11 cellular contexts compared by ENCODE assay signal in genomic region chr16:11205754-11206459, GRCh38. TPM values are rescaled to one million over a fixed set of nuclear protein-coding genes. Genes with fewer than 3 reads are reported as not detected.
DNase-seq lines count a peak whose midpoint lies in the region; ATAC-seq and TF ChIP-seq lines count a peak whose summit lies in the region.
"Had no signal": no experiment of that assay in that cellular context is flagged by ENCODE, and none has a peak within 500 bp of the region (broad histone marks: within the 10 kb centered on the region; RNA-seq: fewer than 3 reads in every experiment).

No MANE protein-coding gene starts in this region.

- WGBS in thymus: 78% methylated on average over 11 of the region's 11 CpGs
- 71% methylated on average over 6 of the region's 11 CpGs for WGBS in esophagus muscularis mucosa

- H4K20me1 ChIP-seq in fibroblast of lung (ENCODE audit: control insufficient read depth, extremely low read depth, insufficient read depth, low read length): no peaks in the 10 kb centered on the region

- no peaks in the 10 kb centered on the region for H3K79me2 ChIP-seq in fibroblast of lung (ENCODE audit: control insufficient read depth, insufficient read depth, low read length)
- H3K79me2 ChIP-seq: parathyroid adenoma had no signal

- H3K27ac ChIP-seq in fibroblast of lung (ENCODE audit: insufficient read depth, low read length) (no peak overlapping the region), thymus (ENCODE audit: low read depth) (peak overlapping the region; percentile 36), esophagus muscularis mucosa (replicated peaks in 1 of 4) (no peak overlapping the region)
- H3K27ac ChIP-seq: parathyroid adenoma had no signal

- H3K4me1 ChIP-seq in fibroblast of lung (ENCODE audit: control insufficient read depth, extremely low read depth, insufficient read depth, low read length): peaks cover 23% of the 10 kb centered on the region
- H3K4me1 ChIP-seq in thymus (ENCODE audit: control insufficient read depth, insufficient read depth, low read length): no peaks in the 10 kb centered on the region
- H3K4me1 ChIP-seq in esophagus muscularis mucosa: peaks cover 6 to 13% (median 11%) of the 10 kb centered on the region in 4 donors
- H3K4me1 ChIP-seq: parathyroid adenoma had no signal

- peak; percentile 48 to 65 for ATAC-seq in activated naive CD4-positive, alpha-beta T cell treated with anti-CD3 and anti-CD28 coated beads, Interleukin-2, amount 50 U/mL, for 72 hours
- ATAC-seq in GM19023 (IDR thresholded peaks at IDR 0.05; ENCODE audit: unreplicated experiment): no peak

- H3K27me3 ChIP-seq in fibroblast of lung (ENCODE audit: control insufficient read depth, insufficient read depth, low read length) (no peaks in the 10 kb centered on the region), thymus (ENCODE audit: control insufficient read depth, insufficient read depth) (no peaks in the 10 kb centered on the region), esophagus muscularis mucosa (peaks cover 0 to 1% (median 0%) of the 10 kb centered on the region in 4 donors)

- peak in 1 of 2 donors; percentile 60 for DNase-seq in activated naive CD4-positive, alpha-beta T cell treated with anti-CD3 and anti-CD28 coated beads, Interleukin-2, amount 50 U/mL, for 72 hours (ENCODE audit: low spot score in 2 of 2)
- DNase-seq in activated naive CD4-positive, alpha-beta T cell treated with anti-CD3 and anti-CD28 coated beads, Interleukin-2, amount 50 U/mL, for 16 hours: no peak
- DNase-seq in NCI-H2171 (lab: John Stamatoyannopoulos, UW) (peak; percentile 20), fibroblast of lung (ENCODE audit: low read depth in 2 of 2) (peak; percentile 19 to 41), esophagus muscularis mucosa (ENCODE audit: extremely low spot score) (no peak), cerebellar nuclear complex (lab: John Stamatoyannopoulos, UW) (no peak)
- DNase-seq: CD8-positive, alpha-beta T cell; NCI-H2029 treated with DMSO at 0.1 percent for 48 hours had no signal

- no peak for TF ChIP-seq EP300 in esophagus muscularis mucosa (IDR thresholded peaks at IDR 0.05)

- peaks cover 0 to 7% of the 10 kb centered on the region in 2 donors for H3K9me3 Mint-ChIP-seq in activated naive CD4-positive, alpha-beta T cell treated with anti-CD3 and anti-CD28 coated beads, Interleukin-2, amount 50 U/mL, for 72 hours
- H3K9me3 Mint-ChIP-seq: CD8-positive, alpha-beta T cell had no signal

- peaks cover 4 to 16% of the 10 kb centered on the region in 2 donors for H3K36me3 Mint-ChIP-seq in activated naive CD4-positive, alpha-beta T cell treated with anti-CD3 and anti-CD28 coated beads, Interleukin-2, amount 50 U/mL, for 72 hours
- H3K36me3 Mint-ChIP-seq: CD8-positive, alpha-beta T cell had no signal

- TF ChIP-seq CTCF in fibroblast of lung (conservative IDR thresholded peaks at IDR 0.05 in 1 of 2, IDR thresholded peaks at IDR 0.05 in 1 of 2; ENCODE audit: low read depth in 1 of 2, low read length in 2 of 2) (no peak), esophagus muscularis mucosa (IDR thresholded peaks at IDR 0.05) (no peak)

- H3K9me3 ChIP-seq in fibroblast of lung (ENCODE audit: control insufficient read depth, insufficient read depth, low read depth, low read length): peaks cover 2% of the 10 kb centered on the region
- peaks cover 1% of the 10 kb centered on the region for H3K9me3 ChIP-seq in thymus (ENCODE audit: control insufficient read depth)
- H3K9me3 ChIP-seq in esophagus muscularis mucosa: peaks cover 0 to 8% (median 6%) of the 10 kb centered on the region in 4 donors

- peak overlapping the region; percentile 16 for H3K9ac ChIP-seq in fibroblast of lung (ENCODE audit: insufficient read depth, low read length)
- H3K9ac ChIP-seq: parathyroid adenoma had no signal

- no peak overlapping the region for H3K4me3 ChIP-seq in fibroblast of lung (replicated peaks in 1 of 4; ENCODE audit: control extremely low read depth in 1 of 4, insufficient read depth in 1 of 4, low read depth in 3 of 4, low read length in 4 of 4)
- H3K4me3 ChIP-seq in thymus (ENCODE audit: low read length): no peak overlapping the region
- H3K4me3 ChIP-seq in esophagus muscularis mucosa: no peak overlapping the region

- H3K4me2 ChIP-seq in fibroblast of lung (ENCODE audit: extremely low read depth, insufficient read depth, low read length): no peak overlapping the region

- intact Hi-C loops in esophagus muscularis mucosa (cut with DNase I): no loop called here

- TF ChIP-seq POLR2A in esophagus muscularis mucosa (IDR thresholded peaks at IDR 0.05; ENCODE audit: low read depth): no peak

- peak overlapping the region; percentile 3 for H2AFZ ChIP-seq in fibroblast of lung (ENCODE audit: low read length)
- H2AFZ ChIP-seq: parathyroid adenoma had no signal

- H3K36me3 ChIP-seq in fibroblast of lung (ENCODE audit: control insufficient read depth, insufficient read depth, low read length): no peaks in the 10 kb centered on the region
- no peaks in the 10 kb centered on the region for H3K36me3 ChIP-seq in thymus (ENCODE audit: control insufficient read depth, insufficient read depth)
- H3K36me3 ChIP-seq in esophagus muscularis mucosa: no peaks in the 10 kb centered on the region

- H3K27ac Mint-ChIP-seq in activated naive CD4-positive, alpha-beta T cell treated with anti-CD3 and anti-CD28 coated beads, Interleukin-2, amount 50 U/mL, for 72 hours: peak overlapping the region; percentile 90 to 96

RNA-seq across cellular contexts. Expression of gene SOCS1, which starts 50.1 kb away (rescaled TPM):
- total RNA-seq in activated naive CD4-positive, alpha-beta T cell treated with anti-CD3 and anti-CD28 coated beads, Interleukin-2, amount 50 U/mL, for 72 hours: 100 to 1,000 TPM in 1 of 2 donors, 10 to 100 TPM in 1; 57.0 to 123 TPM
- 13.6 and 21.1 TPM in 2 replicates for total RNA-seq in fibroblast of lung
- 13.2 and 17.7 TPM in 2 replicates for polyA plus RNA-seq in fibroblast of lung
- polyA plus RNA-seq in fibroblast of lung (2012): 34.6 and 38.0 TPM in 2 replicates
- polyA minus RNA-seq in fibroblast of lung (ENCODE audit: low replicate concordance): 19.9 and 35.8 TPM in 2 replicates
- polyA plus RNA-seq in thymus: 109 TPM
- 10 to 100 TPM in 1 of 4 donors, 1 to 10 TPM in 3; 3.8 to 11.1 (median 6.1) TPM for total RNA-seq in esophagus muscularis mucosa

Comparison
In these comparisons a context has a peak if more than half of its experiments do, and no peak if none do; other contexts are left out.
1. DNase-seq: peak in NCI-H2171 (single experiment) and fibroblast of lung (2 of 2); none in activated naive CD4-positive, alpha-beta T cell treated with anti-CD3 and anti-CD28 coated beads, Interleukin-2, amount 50 U/mL, for 16 hours (single experiment), esophagus muscularis mucosa (single experiment) and cerebellar nuclear complex (0 of 2).